In the genomic region with DNA sequence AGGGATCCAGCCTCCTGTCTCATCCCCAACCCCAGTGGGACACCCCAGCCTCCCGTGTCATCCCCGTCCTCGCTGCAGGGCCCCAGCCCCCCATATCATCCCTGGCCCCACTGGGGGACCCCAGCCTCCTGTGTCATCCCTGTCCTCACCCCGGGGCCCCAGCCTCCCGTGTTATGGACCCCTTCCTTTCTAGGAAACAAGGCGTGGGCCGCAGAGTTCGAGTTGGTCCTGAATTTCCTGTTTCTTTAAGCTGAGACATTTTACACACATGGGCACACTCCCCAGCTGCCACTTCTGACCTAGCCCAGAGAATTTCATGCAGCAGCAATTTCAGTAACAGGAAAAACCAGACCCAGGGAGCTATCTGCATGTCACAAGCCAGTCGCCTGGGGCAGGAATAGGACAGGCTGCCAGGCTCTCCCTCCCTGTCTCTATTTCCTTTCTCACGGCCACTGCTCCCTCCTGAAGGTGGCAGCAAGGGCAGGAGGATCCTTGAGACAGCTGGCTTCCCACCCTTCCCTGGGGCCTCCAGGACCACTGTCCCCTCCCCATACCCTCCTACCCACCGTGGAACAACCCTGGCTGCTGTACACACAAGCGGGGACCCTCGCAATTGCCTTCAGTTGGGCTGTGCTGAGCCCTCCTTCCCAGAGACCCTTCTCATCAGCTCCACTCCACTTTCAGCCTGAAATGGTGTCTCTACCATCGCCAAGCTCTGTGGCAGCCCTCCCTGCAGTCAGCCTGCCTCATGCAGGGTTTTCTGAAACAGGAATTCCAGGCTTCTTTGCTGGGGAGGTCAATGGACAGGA, we compare ENCODE assay signal across 9 cellular contexts.
DNase-seq lines count a peak whose midpoint lies in the region; ATAC-seq, FAIRE-seq and TF ChIP-seq lines count a peak whose summit lies in the region.
"Had no signal": no experiment of that assay in that cellular context is flagged by ENCODE, and none has a peak within 500 bp of the region (broad histone marks: within the 10 kb centered on the region; RNA-seq: fewer than 3 reads in every experiment).

No MANE protein-coding gene starts in this region.

- 0 out of 5 replicates have a peak, but pooled peaks of 1 of the 2 experiments have one; percentile 25 for TF ChIP-seq RAD21 in A549 (conservative IDR thresholded peaks at IDR 0.05 in 1 of 2, IDR thresholded peaks at IDR 0.05 in 1 of 2)

- no peaks in the 10 kb centered on the region for H3K27me3 ChIP-seq in lower lobe of right lung (ENCODE audit: low read depth)
- H3K27me3 ChIP-seq in foreskin keratinocyte: no peaks in the 10 kb centered on the region
- H3K27me3 ChIP-seq: testis had no signal

- H3K9me3 Mint-ChIP-seq in activated naive CD4-positive, alpha-beta T cell treated with anti-CD3 and anti-CD28 coated beads, Interleukin-2, amount 50 U/mL, for 72 hours: no peaks in the 10 kb centered on the region

- no peak for TF ChIP-seq EP300 in A549 (IDR thresholded peaks at IDR 0.05)

- no peaks in the 10 kb centered on the region for H3K36me3 Mint-ChIP-seq in activated naive CD4-positive, alpha-beta T cell treated with anti-CD3 and anti-CD28 coated beads, Interleukin-2, amount 50 U/mL, for 72 hours

- intact Hi-C loops in lower lobe of right lung (cut with DNase I): no loop called here

- TF ChIP-seq POLR2A in A549 (IDR thresholded peaks at IDR 0.05; ENCODE audit: low read length): no peak

- H3K9me3 ChIP-seq in A549: no peaks in the 10 kb centered on the region
- no peaks in the 10 kb centered on the region for H3K9me3 ChIP-seq in lower lobe of right lung
- H3K9me3 ChIP-seq: testis had no signal

- POLR2A ChIA-PET in A549 (lab: Yijun Ruan, JAX): no interaction called here

- ATAC-seq in A549 (peak in 1 of 2 experiments; percentile 43; a peak in 2 of 6 replicates), lower lobe of right lung (peak; percentile 28 to 31), GM19452 (IDR thresholded peaks at IDR 0.05; ENCODE audit: unreplicated experiment) (no peak), HG03095 (IDR thresholded peaks at IDR 0.05; ENCODE audit: unreplicated experiment) (no peak), foreskin keratinocyte (no peak)
- ATAC-seq in activated naive CD4-positive, alpha-beta T cell treated with anti-CD3 and anti-CD28 coated beads, Interleukin-2, amount 50 U/mL, for 72 hours: no peak

- H3K4me3 ChIP-seq in A549: no peak overlapping the region
- no peak overlapping the region for H3K4me3 ChIP-seq in lower lobe of right lung
- H3K4me3 ChIP-seq: testis had no signal

- H3K4me2 ChIP-seq in A549: no peak overlapping the region

- no peak for TF ChIP-seq CTCF in A549 (IDR thresholded peaks at IDR 0.05)
- no peak for TF ChIP-seq CTCF in lower lobe of right lung (IDR thresholded peaks at IDR 0.05)
- TF ChIP-seq CTCF in foreskin keratinocyte (conservative IDR thresholded peaks at IDR 0.05): no peak

- H3K4me1 ChIP-seq in A549 (peaks cover 4% of the 10 kb centered on the region; the same call in 2 of the 3 replicates), lower lobe of right lung (peaks cover 87% of the 10 kb centered on the region), foreskin keratinocyte (no peaks in the 10 kb centered on the region)

- 65% methylated on average over 10 of the region's 14 CpGs for WGBS in A549 (ENCODE audit: missing lambda C conversion rate)

- H3K27ac Mint-ChIP-seq in activated naive CD4-positive, alpha-beta T cell treated with anti-CD3 and anti-CD28 coated beads, Interleukin-2, amount 50 U/mL, for 72 hours: peak overlapping the region; percentile 36 to 99

- H3K36me3 ChIP-seq in lower lobe of right lung: no peaks in the 10 kb centered on the region

- FAIRE-seq in A549 (lab: Jason Lieb, UNC): no peak

- CTCF ChIA-PET in A549 (lab: Yijun Ruan, JAX): interaction anchor here (0.5 to 1.3 kb wide), 4 partner anchors 10 to 405 kb away, joined by 3 to 4 read pairs (median 3); no protein-coding TSS in a partner anchor

- no peak for DNase-seq in A549 (ENCODE audit: low read depth in 1 of 2, low spot score in 1 of 2)
- peak; percentile 75 for DNase-seq in HT-29 (ENCODE audit: low spot score)
- no peak for DNase-seq in activated naive CD4-positive, alpha-beta T cell treated with anti-CD3 and anti-CD28 coated beads, Interleukin-2, amount 50 U/mL, for 72 hours (ENCODE audit: low spot score in 2 of 2)
- peak; percentile 73 for DNase-seq in lower lobe of right lung
- no peak for DNase-seq in NCI-H1105 treated with DMSO at 0.1 percent for 48 hours (lab: John Stamatoyannopoulos, UW)
- DNase-seq in foreskin keratinocyte: no peak
- DNase-seq: testis had no signal

- H3K27ac ChIP-seq in A549: peak overlapping the region; percentile 15 to 20; a peak in 2 of 6 replicates
- peak overlapping the region; percentile 60 for H3K27ac ChIP-seq in lower lobe of right lung
- no peak overlapping the region for H3K27ac ChIP-seq in foreskin keratinocyte
- H3K27ac ChIP-seq: testis had no signal

TF ChIP-seq in A549, 52 proteins besides CTCF, POLR2A, EP300 and RAD21:
- TF ChIP-seq RARB (CRISPR knock-in tag; IDR thresholded peaks at IDR 0.05): no peak
- no peak for TF ChIP-seq HEYL (CRISPR knock-in tag; IDR thresholded peaks at IDR 0.05)
- no peak for TF ChIP-seq FOXS1 (CRISPR knock-in tag; IDR thresholded peaks at IDR 0.05)
- no peak for TF ChIP-seq ZSCAN20 (CRISPR knock-in tag; IDR thresholded peaks at IDR 0.05)
- TF ChIP-seq, protein P1, sequence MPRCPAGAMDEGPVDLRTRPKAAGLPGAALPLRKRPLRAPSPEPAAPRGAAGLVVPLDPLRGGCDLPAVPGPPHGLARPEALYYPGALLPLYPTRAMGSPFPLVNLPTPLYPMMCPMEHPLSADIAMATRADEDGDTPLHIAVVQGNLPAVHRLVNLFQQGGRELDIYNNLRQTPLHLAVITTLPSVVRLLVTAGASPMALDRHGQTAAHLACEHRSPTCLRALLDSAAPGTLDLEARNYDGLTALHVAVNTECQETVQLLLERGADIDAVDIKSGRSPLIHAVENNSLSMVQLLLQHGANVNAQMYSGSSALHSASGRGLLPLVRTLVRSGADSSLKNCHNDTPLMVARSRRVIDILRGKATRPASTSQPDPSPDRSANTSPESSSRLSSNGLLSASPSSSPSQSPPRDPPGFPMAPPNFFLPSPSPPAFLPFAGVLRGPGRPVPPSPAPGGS (IDR thresholded peaks at IDR 0.05): no peak
- no peak for TF ChIP-seq TP53 (CRISPR knock-in tag; IDR thresholded peaks at IDR 0.05)
- no peak for TF ChIP-seq GATA3 (IDR thresholded peaks at IDR 0.05; ENCODE audit: borderline replicate concordance)
- TF ChIP-seq, protein P2, sequence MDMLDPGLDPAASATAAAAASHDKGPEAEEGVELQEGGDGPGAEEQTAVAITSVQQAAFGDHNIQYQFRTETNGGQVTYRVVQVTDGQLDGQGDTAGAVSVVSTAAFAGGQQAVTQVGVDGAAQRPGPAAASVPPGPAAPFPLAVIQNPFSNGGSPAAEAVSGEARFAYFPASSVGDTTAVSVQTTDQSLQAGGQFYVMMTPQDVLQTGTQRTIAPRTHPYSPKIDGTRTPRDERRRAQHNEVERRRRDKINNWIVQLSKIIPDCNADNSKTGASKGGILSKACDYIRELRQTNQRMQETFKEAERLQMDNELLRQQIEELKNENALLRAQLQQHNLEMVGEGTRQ (IDR thresholded peaks at IDR 0.05): no peak
- TF ChIP-seq CEBPB (IDR thresholded peaks at IDR 0.05): no peak
- no peak for TF ChIP-seq HOXB13 (CRISPR knock-in tag; IDR thresholded peaks at IDR 0.05; ENCODE audit: low read depth)
- no peak for TF ChIP-seq ZC3H11A (IDR thresholded peaks at IDR 0.05)
- no peak for TF ChIP-seq RFX5 (IDR thresholded peaks at IDR 0.05)
- no peak for TF ChIP-seq CHD2 (IDR thresholded peaks at IDR 0.05; ENCODE audit: low read length, partially characterized antibody)
- no peak for TF ChIP-seq NR3C1 (IDR thresholded peaks at IDR 0.05)
- TF ChIP-seq, protein P3, sequence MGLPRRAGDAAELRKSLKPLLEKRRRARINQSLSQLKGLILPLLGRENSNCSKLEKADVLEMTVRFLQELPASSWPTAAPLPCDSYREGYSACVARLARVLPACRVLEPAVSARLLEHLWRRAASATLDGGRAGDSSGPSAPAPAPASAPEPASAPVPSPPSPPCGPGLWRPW (IDR thresholded peaks at IDR 0.05): no peak
- no peak for TF ChIP-seq PHF8 (IDR thresholded peaks at IDR 0.05; ENCODE audit: borderline replicate concordance, low read depth)

Comparison
In these comparisons a context has a peak if more than half of its experiments do, and no peak if none do; other contexts are left out.
1. ATAC-seq: peak in lower lobe of right lung (2 of 2); none in activated naive CD4-positive, alpha-beta T cell treated with anti-CD3 and anti-CD28 coated beads, Interleukin-2, amount 50 U/mL, for 72 hours (0 of 2), GM19452 (single experiment), HG03095 (single experiment) and foreskin keratinocyte (single experiment).
2. DNase-seq: peak in HT-29 (single experiment) and lower lobe of right lung (single experiment); none in A549 (0 of 2), activated naive CD4-positive, alpha-beta T cell treated with anti-CD3 and anti-CD28 coated beads, Interleukin-2, amount 50 U/mL, for 72 hours (0 of 2), NCI-H1105 treated with DMSO at 0.1 percent for 48 hours (single experiment) and foreskin keratinocyte (0 of 2).